6 cellular contexts compared by ENCODE assay signal in genomic region chr18:75289762-75290161, GRCh38.
"Had no signal": no experiment of that assay in that cellular context is flagged by ENCODE, and none has a peak within 500 bp of the region (broad histone marks: within the 10 kb centered on the region; RNA-seq: fewer than 3 reads in every experiment).

No MANE protein-coding gene starts in this region.

- H3K4me2 ChIP-seq: KMS-11 had no signal

- DNase-seq: KBM-7, KG1 had no signal

- FAIRE-seq: HTR-8/SVneo, K562 had no signal

- H3K4me3 ChIP-seq: K562 had no signal

- H3K27ac ChIP-seq: HL-60, KMS-11 had no signal

- ATAC-seq: K562 had no signal

- H3K9ac ChIP-seq: KMS-11 had no signal
